Comparison of ENCODE assay signal across 13 cellular contexts in genomic region chr5:36602711-36603321, GRCh38. TPM values are rescaled to one million over a fixed set of nuclear protein-coding genes. Genes with fewer than 3 reads are reported as not detected.
A peak's percentile ranks its signal among the peaks of the same experiment; 100 is the strongest.
DNase-seq lines count a peak whose midpoint lies in the region; ATAC-seq and TF ChIP-seq lines count a peak whose summit lies in the region.
"Had no signal": no experiment of that assay in that cellular context is flagged by ENCODE, and none has a peak within 500 bp of the region (broad histone marks: within the 10 kb centered on the region; RNA-seq: fewer than 3 reads in every experiment).

No MANE protein-coding gene starts in this region.

- peak; percentile 45 for TF ChIP-seq CTCF in GM12875 (IDR thresholded peaks at IDR 0.05; ENCODE audit: borderline replicate concordance, insufficient read depth, low read depth, low read length)
- TF ChIP-seq CTCF in OCI-LY7 (conservative IDR thresholded peaks at IDR 0.05; ENCODE audit: low read length) = 0 out of 2 replicates have a peak, but pooled peaks have one; percentile 16
- TF ChIP-seq CTCF in fibroblast of villous mesenchyme (IDR thresholded peaks at IDR 0.05; ENCODE audit: insufficient read depth, low read depth, low read length) = peak; percentile 32

- H3K36me3 Mint-ChIP-seq in CD4-positive, alpha-beta memory T cell = no peaks in the 10 kb centered on the region
- H3K36me3 Mint-ChIP-seq in activated CD4-positive, alpha-beta T cell treated with anti-CD3 and anti-CD28 coated beads for 36 hours (ENCODE audit: low read depth) = no peaks in the 10 kb centered on the region
- H3K36me3 Mint-ChIP-seq: T-cell had no signal

- H3K27ac ChIP-seq in OCI-LY7 (ENCODE audit: low read depth, low read length, poor library complexity, severe bottlenecking) = no peak overlapping the region
- H3K27ac ChIP-seq in CD4-positive, alpha-beta memory T cell (ENCODE audit: low read depth, low read length) = no peak overlapping the region
- H3K27ac ChIP-seq: BLaER1, epithelial cell of prostate had no signal

- H2AFZ ChIP-seq in OCI-LY7 (ENCODE audit: low read length) = no peak overlapping the region

- H3K27me3 Mint-ChIP-seq in CD4-positive, alpha-beta memory T cell = peaks cover 23 to 24% of the 10 kb centered on the region in 2 donors
- H3K27me3 Mint-ChIP-seq in activated CD4-positive, alpha-beta T cell treated with anti-CD3 and anti-CD28 coated beads for 36 hours = peaks cover 30% of the 10 kb centered on the region

- no peaks in the 10 kb centered on the region for H3K9me2 ChIP-seq in OCI-LY7 (ENCODE audit: insufficient read depth, low read length)

- no peaks in the 10 kb centered on the region for H3K9me3 ChIP-seq in OCI-LY7 (ENCODE audit: low read length)
- H3K9me3 ChIP-seq in CD4-positive, alpha-beta memory T cell (ENCODE audit: control insufficient read depth in 1 of 2, low read length in 2 of 2) = no peaks in the 10 kb centered on the region
- H3K9me3 ChIP-seq: BLaER1 had no signal

- H3K36me3 ChIP-seq in OCI-LY7 (ENCODE audit: insufficient read depth, low read length) = no peaks in the 10 kb centered on the region
- H3K36me3 ChIP-seq in CD4-positive, alpha-beta memory T cell (ENCODE audit: insufficient read depth, low read length) = no peaks in the 10 kb centered on the region
- H3K36me3 ChIP-seq: BLaER1 had no signal

- peaks cover 0 to 2% (median 0%) of the 10 kb centered on the region in 8 donors for H3K9me3 Mint-ChIP-seq in CD4-positive, alpha-beta memory T cell
- no peaks in the 10 kb centered on the region for H3K9me3 Mint-ChIP-seq in activated CD4-positive, alpha-beta T cell treated with anti-CD3 and anti-CD28 coated beads for 36 hours (ENCODE audit: low read depth)
- H3K9me3 Mint-ChIP-seq: T-cell had no signal

- no TSS peak for BruUV-seq in OCI-LY7 (replicated peaks; lab: Mats Ljungman, UMichigan)

- H4K20me1 ChIP-seq in OCI-LY7 (ENCODE audit: insufficient read depth, low read length) = no peaks in the 10 kb centered on the region
- H4K20me1 ChIP-seq: BLaER1 had no signal

- no peaks in the 10 kb centered on the region for H3K27me3 ChIP-seq in CD4-positive, alpha-beta memory T cell (ENCODE audit: insufficient read depth, low read length)

- in situ Hi-C loops in ACHN (cut with HindIII; ENCODE audit: low pct_ligation_motif_present, low pct_unique_long_range_greater_than_20kb, low sequenced_read_pairs) = no loop called here

- ATAC-seq in HG03039 (IDR thresholded peaks at IDR 0.05; ENCODE audit: unreplicated experiment) = no peak
- ATAC-seq in activated CD4-positive, alpha-beta T cell treated with anti-CD3 and anti-CD28 coated beads for 36 hours = no peak
- ATAC-seq: T-cell had no signal

- CTCF ChIA-PET in OCI-LY7 (lab: Charles Lee; ENCODE audit: unreplicated experiment) = no interaction called here
- CTCF ChIA-PET in CD4-positive, alpha-beta memory T cell (lab: Charles Lee; ENCODE audit: partially characterized antibody) = no interaction called here
- CTCF ChIA-PET in activated CD4-positive, alpha-beta T cell treated with anti-CD3 and anti-CD28 coated beads for 36 hours (lab: Charles Lee) = no interaction called here

- H3K27ac Mint-ChIP-seq in CD4-positive, alpha-beta memory T cell = no peak overlapping the region
- no peak overlapping the region for H3K27ac Mint-ChIP-seq in activated CD4-positive, alpha-beta T cell treated with anti-CD3 and anti-CD28 coated beads for 36 hours
- H3K27ac Mint-ChIP-seq: T-cell had no signal

- H3K4me1 Mint-ChIP-seq in CD4-positive, alpha-beta memory T cell = peaks cover 9 to 18% (median 15%) of the 10 kb centered on the region in 4 donors
- peaks cover 18% of the 10 kb centered on the region for H3K4me1 Mint-ChIP-seq in activated CD4-positive, alpha-beta T cell treated with anti-CD3 and anti-CD28 coated beads for 36 hours

- H3K4me3 Mint-ChIP-seq in CD4-positive, alpha-beta memory T cell = no peak overlapping the region
- H3K4me3 Mint-ChIP-seq in activated CD4-positive, alpha-beta T cell treated with anti-CD3 and anti-CD28 coated beads for 36 hours = no peak overlapping the region
- H3K4me3 Mint-ChIP-seq: T-cell had no signal

- intact Hi-C loops in OCI-LY7 (cut with micrococcal nuclease; ENCODE audit: unreplicated experiment) = no loop called here
- intact Hi-C loops in CD4-positive, alpha-beta memory T cell (cut with micrococcal nuclease) = no loop called here
- intact Hi-C loops in activated CD4-positive, alpha-beta T cell treated with anti-CD3 and anti-CD28 coated beads for 36 hours (cut with DNase I, micrococcal nuclease) = no loop called here

- DNase-seq in ACHN = peak; percentile 4
- no peak for DNase-seq in OCI-LY7 (ENCODE audit: low spot score)
- peak; percentile 20 for DNase-seq in fibroblast of villous mesenchyme (ENCODE audit: low read depth)
- DNase-seq in CD4-positive, alpha-beta memory T cell = no peak
- DNase-seq in glomerular visceral epithelial cell (ENCODE audit: extremely low spot score) = no peak
- DNase-seq in activated CD4-positive, alpha-beta T cell treated with anti-CD3 and anti-CD28 coated beads for 36 hours = no peak
- DNase-seq: amniotic stem cell; stimulated activated naive CD4-positive, alpha-beta T cell treated with Interleukin-2 at 50 U/mL for 16 hours; T-cell had no signal

- H3K4me3 ChIP-seq in GM12875 (ENCODE audit: low read depth, low read length) = no peak overlapping the region
- H3K4me3 ChIP-seq in OCI-LY7 (ENCODE audit: low read depth, low read length, poor library complexity, severe bottlenecking) = no peak overlapping the region
- H3K4me3 ChIP-seq in fibroblast of villous mesenchyme (ENCODE audit: low read depth, low read length) = no peak overlapping the region
- no peak overlapping the region for H3K4me3 ChIP-seq in CD4-positive, alpha-beta memory T cell (ENCODE audit: low read length in 2 of 2)
- H3K4me3 ChIP-seq: BLaER1 had no signal

- H3K4me2 ChIP-seq in OCI-LY7 (ENCODE audit: low read length) = no peak overlapping the region
- H3K4me2 ChIP-seq: BLaER1 had no signal

- POLR2A ChIA-PET in OCI-LY7 (lab: Charles Lee) = no interaction called here
- POLR2A ChIA-PET in CD4-positive, alpha-beta memory T cell (lab: Charles Lee; ENCODE audit: partially characterized antibody) = no interaction called here
- POLR2A ChIA-PET in activated CD4-positive, alpha-beta T cell treated with anti-CD3 and anti-CD28 coated beads for 36 hours (lab: Charles Lee) = no interaction called here

- H3K4me1 ChIP-seq in OCI-LY7 (ENCODE audit: insufficient read depth, low read length, poor library complexity, severe bottlenecking) = no peaks in the 10 kb centered on the region
- H3K4me1 ChIP-seq in CD4-positive, alpha-beta memory T cell (ENCODE audit: insufficient read depth, low read length) = peaks cover 14% of the 10 kb centered on the region

- no peaks in the 10 kb centered on the region for H3K79me2 ChIP-seq in OCI-LY7 (ENCODE audit: insufficient read depth, low read depth, low read length)

RNA-seq across cellular contexts. Expression of gene SLC1A3, which starts 3.6 kb away (rescaled TPM):
- not detected in 2 replicates for total RNA-seq in OCI-LY7 (2014; rRNA removed; shearing (Covaris generic))
- total RNA-seq in OCI-LY7 (2022) (not detected in 2 replicates), fibroblast of villous mesenchyme (1.3 and 4.8 TPM in 2 replicates)
- total RNA-seq in CD4-positive, alpha-beta memory T cell = 1 to 10 TPM; 1.3 to 2.3 TPM
- polyA plus RNA-seq in CD4-positive, alpha-beta memory T cell = not detected
- total RNA-seq in activated CD4-positive, alpha-beta T cell treated with anti-CD3 and anti-CD28 coated beads for 36 hours = under 1 TPM; 0.16 TPM

Comparison
In these comparisons a context has a peak if more than half of its experiments do, and no peak if none do; other contexts are left out.
1. DNase-seq: peak in ACHN (single experiment) and fibroblast of villous mesenchyme (single experiment); none in OCI-LY7 (single experiment), CD4-positive, alpha-beta memory T cell (0 of 5), glomerular visceral epithelial cell (single experiment) and activated CD4-positive, alpha-beta T cell treated with anti-CD3 and anti-CD28 coated beads for 36 hours (single experiment).
2. Peak in every context shown above with its lines, with median percentiles within 50 percentile points of each other: CTCF ChIP-seq.